In genomic region chr16:54911079-54911478, GRCh38 we compare ENCODE assay signal across 27 cellular contexts. TPM values are rescaled to one million over a fixed set of nuclear protein-coding genes. Genes with fewer than 3 reads are reported as not detected.
"Had no signal": no experiment of that assay in that cellular context is flagged by ENCODE, and none has a peak within 500 bp of the region (broad histone marks: within the 10 kb centered on the region; RNA-seq: fewer than 3 reads in every experiment).

No MANE protein-coding gene starts in this region.

- DNase-seq: natural killer cell; occipital lobe; ovary; posterior cingulate gyrus; psoas muscle; right cardiac atrium; right lobe of liver; sigmoid colon; small intestine; stimulated activated CD4-positive, alpha-beta T cell treated with anti-CD3 and anti-CD28 coated beads, Interleukin-12 subunit alpha, Interleukin-12 subunit beta, amount 100 ng/mL, for 4 hours; stimulated activated CD4-positive, alpha-beta T cell treated with anti-CD3 and anti-CD28 coated beads, Interleukin-1b, Interleukin-23, amount 100 ng/mL, for 48 hours; stimulated activated CD4-positive, alpha-beta T cell treated with anti-CD3 and anti-CD28 coated beads, Interleukin-4, amount 100 ng/mL, for 1 hour; stimulated activated CD4-positive, alpha-beta T cell treated with anti-CD3 and anti-CD28 coated beads, Interleukin-4, amount 100 ng/mL, for 4 hours; stimulated activated CD8-positive, alpha-beta memory T cell treated with anti-CD3 and anti-CD28 coated beads, Interleukin-4, amount 100 ng/mL, for 48 hours; stimulated activated naive CD4-positive, alpha-beta T cell; stimulated activated naive CD8-positive, alpha-beta T cell treated with anti-CD3 and anti-CD28 coated beads, Interleukin-15, amount 100 ng/mL, for 72 hours; stimulated activated naive CD8-positive, alpha-beta T cell treated with anti-CD3 and anti-CD28 coated beads, Interleukin-15, Interleukin-2, amounts not matched to agents 100 U/mL and 50 U/mL, for 24 hours; substantia nigra; testis; tibial artery; transverse colon; upper lobe of right lung; uterus had no signal

- H3K4me1 ChIP-seq: neural progenitor cell, parathyroid adenoma, psoas muscle, right lobe of liver, sigmoid colon, testis, tibial artery, transverse colon, upper lobe of right lung, uterus had no signal

- ATAC-seq: natural killer cell; psoas muscle; right cardiac atrium; right lobe of liver; stimulated activated memory B cell treated with anti-CD40 and anti-IgM and Interleukin-4, amounts not matched to agents 10 μg/mL and 1 μg/mL and 100 μg/mL, for 72 hours; stimulated activated naive CD8-positive, alpha-beta T cell treated with anti-CD3 and anti-CD28 coated beads, Interleukin-15, amount 100 ng/mL, for 72 hours; stimulated activated naive CD8-positive, alpha-beta T cell treated with anti-CD3 and anti-CD28 coated beads, Interleukin-15, Interleukin-2, amounts not matched to agents 100 U/mL and 50 U/mL, for 24 hours; upper lobe of right lung had no signal

- H3K9me3 ChIP-seq: ovary, psoas muscle, right lobe of liver, sigmoid colon, suprapubic skin, testis, tibial artery, transverse colon, upper lobe of right lung, uterus had no signal

- H3K27me3 ChIP-seq: neural progenitor cell, ovary, right lobe of liver, suprapubic skin, testis, tibial artery, upper lobe of right lung, uterus had no signal

- H3K4me2 ChIP-seq: neural progenitor cell had no signal

- FAIRE-seq: small intestine had no signal

- H3K9ac ChIP-seq: neural progenitor cell, parathyroid adenoma had no signal

- H3K36me3 ChIP-seq: neural progenitor cell, ovary, right lobe of liver, sigmoid colon, suprapubic skin, transverse colon, upper lobe of right lung, uterus had no signal

- H3K27ac ChIP-seq: neural progenitor cell, ovary, parathyroid adenoma, psoas muscle, right lobe of liver, sigmoid colon, suprapubic skin, testis, tibial artery, transverse colon, upper lobe of right lung, uterus had no signal

- H3K4me3 ChIP-seq: neural progenitor cell, ovary, psoas muscle, right lobe of liver, sigmoid colon, suprapubic skin, testis, tibial artery, transverse colon, upper lobe of right lung, uterus had no signal

- H2AFZ ChIP-seq: neural progenitor cell, parathyroid adenoma had no signal

- H3K79me2 ChIP-seq: parathyroid adenoma had no signal

RNA-seq across cellular contexts. Expression of gene IRX5, which starts 19.6 kb away (rescaled TPM):
- polyA plus RNA-seq: sigmoid colon had no signal
